ENCODE assay signal across 8 cellular contexts in the genomic region with DNA sequence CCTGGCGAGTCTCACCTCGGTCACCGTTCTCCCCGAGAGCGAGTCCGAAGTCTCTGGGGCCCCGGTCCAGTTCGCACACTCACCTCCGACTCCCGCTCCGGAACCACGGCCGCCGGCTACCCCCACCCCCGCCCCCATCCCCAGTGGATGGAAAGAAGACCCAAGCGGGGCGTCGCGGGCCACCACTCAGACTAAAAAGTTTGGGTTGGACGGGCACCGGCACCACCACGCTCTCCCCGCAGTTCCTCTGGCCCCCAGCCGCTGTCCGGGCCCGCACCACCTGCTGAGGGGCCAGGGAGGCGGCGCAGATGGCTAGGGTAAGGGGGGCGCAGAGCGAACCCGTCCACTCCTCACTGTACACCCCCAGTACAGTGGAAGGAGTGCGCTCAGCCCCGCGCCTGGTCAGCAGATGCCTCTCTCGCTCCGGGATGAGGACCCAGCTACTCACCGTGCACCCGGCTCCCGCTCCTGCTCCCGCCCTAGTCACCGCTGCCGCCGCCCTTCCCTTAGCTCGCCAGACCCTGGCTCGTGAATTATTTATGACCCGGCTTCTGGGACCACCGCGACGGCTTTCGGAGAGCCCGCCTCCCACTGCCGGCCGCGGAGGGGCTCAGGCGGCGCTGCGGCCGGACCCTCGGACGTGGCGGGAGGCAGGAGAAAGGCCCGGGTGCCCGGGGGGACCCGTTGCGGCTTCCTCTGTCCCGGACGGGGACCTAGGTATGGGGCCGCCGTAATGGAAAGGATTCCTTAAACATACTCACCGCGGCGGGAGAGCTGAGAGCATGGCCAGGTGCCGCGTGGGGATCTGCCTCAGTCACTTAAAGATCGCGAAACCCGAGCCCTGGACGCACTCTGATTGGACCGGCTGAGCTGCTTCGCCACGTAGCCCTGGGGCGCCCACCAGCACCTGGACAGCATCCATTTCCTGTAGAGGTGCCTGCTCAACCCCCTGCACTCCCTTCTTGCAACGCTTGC. TPM values are rescaled to one million over a fixed set of nuclear protein-coding genes. Genes with fewer than 3 reads are reported as not detected.
DNase-seq lines count a peak whose midpoint lies in the region; ATAC-seq and TF ChIP-seq lines count a peak whose summit lies in the region.

Gene PROM1 (minus strand): TSS at position 807 of the 975 bp plus-strand sequence. CDS start 8,117 bp downstream, outside the sequence.

- no peak within 1 kb of the TSS for H3K4me3 Mint-ChIP-seq in HFFc6

- H3K4me1 Mint-ChIP-seq in HFFc6 (ENCODE audit: low read depth), result no peaks in the 10 kb centered on the region

- no peaks in the 10 kb centered on the region for H3K9me3 Mint-ChIP-seq in HFFc6

- no peak for TF ChIP-seq CTCF in astrocyte of the spinal cord (IDR thresholded peaks at IDR 0.05; ENCODE audit: low read depth, low read length)
- no peak for TF ChIP-seq CTCF in HFFc6 (IDR thresholded peaks at IDR 0.05)

- peak within 1 kb of the TSS; percentile 20 for H3K4me3 ChIP-seq in astrocyte of the spinal cord (ENCODE audit: low read depth, low read length)

- peaks cover 51% of the 10 kb centered on the region for H3K27me3 Mint-ChIP-seq in HFFc6 (ENCODE audit: insufficient read depth)

- no peaks in the 10 kb centered on the region for H3K36me3 Mint-ChIP-seq in HFFc6 (ENCODE audit: low read depth)

- in situ Hi-C loops in astrocyte of the spinal cord (cut with HindIII; ENCODE audit: low sequenced_read_pairs), result no loop called here

- peak; percentile 2 for DNase-seq in stimulated activated CD4-positive, alpha-beta T cell treated with anti-CD3 and anti-CD28 coated beads, Interleukin-12 subunit alpha, Interleukin-12 subunit beta, amount 100 ng/mL, for 4 hours
- no peak for DNase-seq in stimulated activated CD4-positive, alpha-beta T cell treated with anti-CD3 and anti-CD28 coated beads, Interleukin-4, amount 100 ng/mL, for 24 hours
- no peak for DNase-seq in astrocyte of the spinal cord (ENCODE audit: low read depth, low spot score)
- DNase-seq in left colon, result peak; percentile 44 to 64
- DNase-seq in stimulated activated CD8-positive, alpha-beta memory T cell treated with anti-CD3 and anti-CD28 coated beads, Interleukin-4, amount 100 ng/mL, for 48 hours, result peak; percentile 34
- no peak for DNase-seq in NOMO-1 treated with dmso at 0.1 percent for 144 hours (lab: John Stamatoyannopoulos, UW; ENCODE audit: unreplicated experiment)
- no peak for DNase-seq in HFFc6

- intact Hi-C loops in left colon (cut with DNase I, micrococcal nuclease), result no loop called here

- peak; percentile 83 for ATAC-seq in left colon
- ATAC-seq in GM21447 (IDR thresholded peaks at IDR 0.05; ENCODE audit: unreplicated experiment), result no peak

- H3K27ac Mint-ChIP-seq in HFFc6, result no peak within 1 kb of the TSS

RNA-seq across cellular contexts. Expression of gene PROM1, which starts in this region (rescaled TPM):
- total RNA-seq in left colon, result 100 to 1,000 TPM in 1 of 2 donors, 10 to 100 TPM in 1; 84.1 to 121 TPM
- under 1 TPM in 1 of 6 experiments, not detected in 5; 0.28 TPM for total RNA-seq in HFFc6 (2021; fragmentation: NEBNext Ultra II Directional; extraction: Animal tissue kit (Norgen Biotek cat#: 25700))

Comparison
In these comparisons a context has a peak if more than half of its experiments do, and no peak if none do; other contexts are left out.
1. RNA of gene PROM1 (total RNA-seq): 84.1 to 121 TPM in left colon; 0.28 TPM in HFFc6; every median in the first group is over 10 times any median in the second.
2. DNase-seq: peak in stimulated activated CD4-positive, alpha-beta T cell treated with anti-CD3 and anti-CD28 coated beads, Interleukin-12 subunit alpha, Interleukin-12 subunit beta, amount 100 ng/mL, for 4 hours (single experiment), left colon (2 of 2) and stimulated activated CD8-positive, alpha-beta memory T cell treated with anti-CD3 and anti-CD28 coated beads, Interleukin-4, amount 100 ng/mL, for 48 hours (single experiment); none in stimulated activated CD4-positive, alpha-beta T cell treated with anti-CD3 and anti-CD28 coated beads, Interleukin-4, amount 100 ng/mL, for 24 hours (single experiment), astrocyte of the spinal cord (single experiment), NOMO-1 treated with dmso at 0.1 percent for 144 hours (single experiment) and HFFc6 (single experiment).